In genomic region chr19:10655457-10656312, GRCh38 we compare ENCODE assay signal across 8 cellular contexts. TPM values are rescaled to one million over a fixed set of nuclear protein-coding genes. Genes with fewer than 3 reads are reported as not detected.
DNase-seq lines count a peak whose midpoint lies in the region; ATAC-seq, FAIRE-seq and TF ChIP-seq lines count a peak whose summit lies in the region.

No MANE protein-coding gene starts in this region.

- intact Hi-C loops in left ventricle myocardium superior (cut with micrococcal nuclease): no loop called here

- peak overlapping the region; percentile 100 for H3K4me3 ChIP-seq in cardiac muscle cell
- H3K4me3 ChIP-seq in NT2/D1 (ENCODE audit: insufficient read length, low read depth): peak overlapping the region; percentile 75
- peak overlapping the region; percentile 72 for H3K4me3 ChIP-seq in bronchial epithelial cell (ENCODE audit: low read depth, low read length)

- peak overlapping the region; percentile 99 for H3K27ac ChIP-seq in cardiac muscle cell

- peaks cover 24% of the 10 kb centered on the region for H3K4me1 ChIP-seq in cardiac muscle cell (ENCODE audit: low read depth)
- peaks cover 2% of the 10 kb centered on the region for H3K4me1 ChIP-seq in NT2/D1 (ENCODE audit: insufficient read depth, insufficient read length)

- H3K27me3 ChIP-seq in cardiac muscle cell (no peaks in the 10 kb centered on the region), NT2/D1 (ENCODE audit: insufficient read depth, insufficient read length) (no peaks in the 10 kb centered on the region), bronchial epithelial cell (ENCODE audit: control insufficient read depth, insufficient read depth, low read length) (no peaks in the 10 kb centered on the region)

- peak overlapping the region; percentile 99 for H3K27ac Mint-ChIP-seq in type B pancreatic cell

- CTCF ChIA-PET in HEK293T (lab: Yijun Ruan, JAX): interaction anchor here (0.6 to 1.8 kb wide), 3 partner anchors 12 to 168 kb away, joined by 3 to 9 read pairs (median 6); no protein-coding TSS in a partner anchor

- POLR2A ChIA-PET in HEK293T (lab: Yijun Ruan, JAX): interaction anchor here (0.6 to 2.6 kb wide), 2 partner anchors 15 to 46 kb away, joined by 3 to 8 read pairs; partner anchors contain the start of gene QTRT1

- ATAC-seq in left ventricle myocardium superior: no peak
- no peak for ATAC-seq in GM21825 (IDR thresholded peaks at IDR 0.05; ENCODE audit: unreplicated experiment)

- TF ChIP-seq CTCF in cardiac muscle cell (IDR thresholded peaks at IDR 0.05; ENCODE audit: low read depth, low read length) (no peak), bronchial epithelial cell (IDR thresholded peaks at IDR 0.05; ENCODE audit: insufficient read depth, low read length, severe bottlenecking) (peak; percentile 10), type B pancreatic cell (conservative IDR thresholded peaks at IDR 0.05) (no peak)

- no peaks in the 10 kb centered on the region for H3K9me3 Mint-ChIP-seq in type B pancreatic cell

- H3K4me1 Mint-ChIP-seq in type B pancreatic cell (ENCODE audit: unreplicated experiment): peaks cover 35% of the 10 kb centered on the region

- no peak for FAIRE-seq in bronchial epithelial cell (lab: Jason Lieb, UNC)

- H3K27me3 Mint-ChIP-seq in type B pancreatic cell: peaks cover 4% of the 10 kb centered on the region

- DNase-seq in cardiac muscle cell (ENCODE audit: low read depth in 1 of 2, low spot score in 1 of 2) (peak; percentile 27 to 28), left ventricle myocardium superior (no peak), NT2/D1 (ENCODE audit: low read depth, low spot score) (no peak), bronchial epithelial cell (ENCODE audit: low read depth) (peak; percentile 34), medulla oblongata (ENCODE audit: extremely low spot score) (peak; percentile 44), type B pancreatic cell (ENCODE audit: extremely low spot score, unreplicated experiment) (no peak), HEK293T (ENCODE audit: extremely low spot score) (no peak)

- H3K9me3 ChIP-seq in cardiac muscle cell (ENCODE audit: low read depth) (no peaks in the 10 kb centered on the region), NT2/D1 (ENCODE audit: insufficient read depth, low read length) (no peaks in the 10 kb centered on the region)

- H3K36me3 ChIP-seq in cardiac muscle cell: peaks cover 3% of the 10 kb centered on the region
- peaks cover 56% of the 10 kb centered on the region for H3K36me3 ChIP-seq in NT2/D1 (ENCODE audit: insufficient read depth, insufficient read length, low read length)
- peaks cover 3% of the 10 kb centered on the region for H3K36me3 ChIP-seq in bronchial epithelial cell (ENCODE audit: control insufficient read depth, insufficient read depth, low read length)

- peaks cover 31% of the 10 kb centered on the region for H3K36me3 Mint-ChIP-seq in type B pancreatic cell

- H3K9ac ChIP-seq in NT2/D1 (ENCODE audit: insufficient read length, low read depth): peak overlapping the region; percentile 99

- H3K4me3 Mint-ChIP-seq in type B pancreatic cell: peak overlapping the region; percentile 96

TF ChIP-seq in HEK293T, 16 proteins besides CTCF, POLR2A, EP300 and RAD21:
- no peak for TF ChIP-seq FOXM1 (IDR thresholded peaks at IDR 0.05; ENCODE audit: borderline replicate concordance)
- TF ChIP-seq PKNOX1 (IDR thresholded peaks at IDR 0.05): no peak
- TF ChIP-seq SUZ12 (IDR thresholded peaks at IDR 0.05): no peak
- no peak for TF ChIP-seq NFRKB (IDR thresholded peaks at IDR 0.05)
- TF ChIP-seq BHLHE40 (IDR thresholded peaks at IDR 0.05; ENCODE audit: borderline replicate concordance): no peak
- TF ChIP-seq L3MBTL2 (conservative IDR thresholded peaks at IDR 0.05): no peak
- no peak for TF ChIP-seq ARNT (IDR thresholded peaks at IDR 0.05)
- TF ChIP-seq ELF4 (IDR thresholded peaks at IDR 0.05): no peak
- TF ChIP-seq FOXA1 (IDR thresholded peaks at IDR 0.05): no peak
- TF ChIP-seq TARDBP (IDR thresholded peaks at IDR 0.05): no peak
- no peak for TF ChIP-seq CTBP1 (IDR thresholded peaks at IDR 0.05; ENCODE audit: borderline replicate concordance)
- TF ChIP-seq HDGF (IDR thresholded peaks at IDR 0.05; ENCODE audit: borderline replicate concordance): no peak
TF ChIP-seq in HEK293T: peak in this region for 0.

RNA-seq across cellular contexts. Expression of gene ILF3, which starts 1.5 kb away (rescaled TPM):
- 180 and 224 TPM in 2 replicates for total RNA-seq in cardiac muscle cell
- polyA plus RNA-seq in cardiac muscle cell: 181 and 191 TPM in 2 replicates
- 118 TPM for total RNA-seq in left ventricle myocardium superior
- 85.8 and 97.4 TPM in 2 replicates for total RNA-seq in bronchial epithelial cell
- 297 and 524 TPM in 2 replicates for total RNA-seq in type B pancreatic cell (ENCODE audit: low replicate concordance)

RNA-seq across cellular contexts. Expression of gene SLC44A2, which starts 30.3 kb away (rescaled TPM):
- 78.8 and 109 TPM in 2 replicates for total RNA-seq in cardiac muscle cell
- polyA plus RNA-seq in cardiac muscle cell: 108 and 162 TPM in 2 replicates
- total RNA-seq in left ventricle myocardium superior: 71.8 TPM
- total RNA-seq in bronchial epithelial cell: 18.7 and 36.0 TPM in 2 replicates
- 148 and 227 TPM in 2 replicates for total RNA-seq in type B pancreatic cell (ENCODE audit: low replicate concordance)

RNA-seq across cellular contexts. Expression of gene QTRT1, which starts 45.6 kb away (rescaled TPM):
- total RNA-seq in cardiac muscle cell: 30.6 and 35.0 TPM in 2 replicates
- polyA plus RNA-seq in cardiac muscle cell: 70.8 and 84.1 TPM in 2 replicates
- 29.1 TPM for total RNA-seq in left ventricle myocardium superior
- 18.8 and 32.9 TPM in 2 replicates for total RNA-seq in bronchial epithelial cell
- total RNA-seq in type B pancreatic cell (ENCODE audit: low replicate concordance): 39.2 and 67.7 TPM in 2 replicates

Comparison
In these comparisons a context has a peak if more than half of its experiments do, and no peak if none do; other contexts are left out.
1. DNase-seq: peak in cardiac muscle cell (2 of 2), bronchial epithelial cell (single experiment) and medulla oblongata (single experiment); none in left ventricle myocardium superior (single experiment), NT2/D1 (single experiment), type B pancreatic cell (single experiment) and HEK293T (single experiment).
2. Peak in every context shown above with its lines, with median percentiles within 50 percentile points of each other: H3K4me3 ChIP-seq.